In the genomic region with DNA sequence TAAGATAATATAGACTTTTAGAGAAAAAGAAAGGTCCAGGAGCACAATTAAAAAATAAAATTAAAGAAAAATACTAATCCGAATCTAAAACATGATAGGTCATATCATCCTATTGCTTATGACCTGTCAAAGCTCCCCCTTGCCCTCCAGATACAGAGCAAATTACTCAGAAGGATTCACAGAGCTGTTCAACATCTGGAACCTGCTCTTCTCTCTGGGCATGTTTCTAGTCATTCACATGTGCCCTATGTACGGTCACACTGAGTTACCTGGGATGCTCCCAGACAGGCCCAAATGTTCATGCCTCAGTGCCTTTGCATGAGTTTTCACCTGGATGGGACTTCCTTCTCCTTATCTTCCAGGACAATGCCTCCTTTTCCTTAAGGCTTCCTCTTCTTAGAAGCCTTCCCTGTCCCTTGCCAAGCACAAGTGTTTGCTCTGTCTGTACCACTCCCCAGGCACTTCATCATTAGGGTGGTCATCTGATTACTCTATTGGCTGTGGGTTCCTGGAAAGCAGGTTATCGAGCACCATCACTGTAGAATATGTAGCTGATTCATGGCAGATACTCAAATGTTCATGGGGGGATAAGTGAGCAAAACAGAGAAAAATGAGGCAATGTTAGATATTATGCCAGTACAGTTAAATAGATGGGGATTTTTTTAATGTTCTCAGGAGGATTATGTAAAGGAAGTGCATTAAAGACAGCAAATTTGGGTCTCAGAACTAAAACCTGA, we compare ENCODE assay signal across 16 cellular contexts. TPM values are rescaled to one million over a fixed set of nuclear protein-coding genes. Genes with fewer than 3 reads are reported as not detected.
DNase-seq lines count a peak whose midpoint lies in the region; ATAC-seq, FAIRE-seq and TF ChIP-seq lines count a peak whose summit lies in the region.
"Had no signal": no experiment of that assay in that cellular context is flagged by ENCODE, and none has a peak within 500 bp of the region (broad histone marks: within the 10 kb centered on the region; RNA-seq: fewer than 3 reads in every experiment).

No MANE protein-coding gene starts in this region.

- intact Hi-C loops in activated naive CD4-positive, alpha-beta T cell treated with anti-CD3 and anti-CD28 coated beads for 36 hours (cut with micrococcal nuclease): loop anchor here (1.0 to 5.0 kb wide), 3 partner anchors 9 to 326 kb away; no protein-coding TSS in a partner anchor
- intact Hi-C loops in upper lobe of right lung (cut with DNase I): no loop called here
- intact Hi-C loops in sciatic nerve (cut with DNase I): no loop called here

- CTCF ChIA-PET in activated naive CD4-positive, alpha-beta T cell treated with anti-CD3 and anti-CD28 coated beads for 36 hours (lab: Charles Lee): no interaction called here

- no peak for TF ChIP-seq CTCF in bronchial epithelial cell (IDR thresholded peaks at IDR 0.05; ENCODE audit: insufficient read depth, low read length, severe bottlenecking)
- TF ChIP-seq CTCF in upper lobe of right lung (IDR thresholded peaks at IDR 0.05): no peak

- H3K9me3 Mint-ChIP-seq in activated naive CD4-positive, alpha-beta T cell treated with anti-CD3 and anti-CD28 coated beads for 36 hours: peaks cover 5% of the 10 kb centered on the region

- H3K36me3 ChIP-seq in bronchial epithelial cell (ENCODE audit: control insufficient read depth, insufficient read depth, low read length) (no peaks in the 10 kb centered on the region), upper lobe of right lung (no peaks in the 10 kb centered on the region)

- FAIRE-seq in bronchial epithelial cell (lab: Jason Lieb, UNC): peak; percentile 70

- H3K4me3 ChIP-seq in bronchial epithelial cell (ENCODE audit: low read depth, low read length): no peak overlapping the region
- no peak overlapping the region for H3K4me3 ChIP-seq in upper lobe of right lung
- H3K4me3 ChIP-seq: SK-N-MC had no signal

- peaks cover 27% of the 10 kb centered on the region for H3K4me1 Mint-ChIP-seq in activated naive CD4-positive, alpha-beta T cell treated with anti-CD3 and anti-CD28 coated beads for 36 hours (ENCODE audit: low read depth)

- no peaks in the 10 kb centered on the region for H3K36me3 Mint-ChIP-seq in activated naive CD4-positive, alpha-beta T cell treated with anti-CD3 and anti-CD28 coated beads for 36 hours (ENCODE audit: low read depth)

- H3K27me3 ChIP-seq in bronchial epithelial cell (ENCODE audit: control insufficient read depth, insufficient read depth, low read length) (no peaks in the 10 kb centered on the region), upper lobe of right lung (no peaks in the 10 kb centered on the region)

- H3K27ac ChIP-seq in upper lobe of right lung: peak overlapping the region; percentile 62
- H3K27ac ChIP-seq: parathyroid adenoma, SK-N-MC had no signal

- H3K27me3 Mint-ChIP-seq in activated naive CD4-positive, alpha-beta T cell treated with anti-CD3 and anti-CD28 coated beads for 36 hours (ENCODE audit: low read depth): no peaks in the 10 kb centered on the region

- no peaks in the 10 kb centered on the region for H3K9me3 ChIP-seq in upper lobe of right lung

- no peak overlapping the region for H3K4me3 Mint-ChIP-seq in activated naive CD4-positive, alpha-beta T cell treated with anti-CD3 and anti-CD28 coated beads for 36 hours

- ATAC-seq in HG03342 (IDR thresholded peaks at IDR 0.05; ENCODE audit: unreplicated experiment) (peak; percentile 34), upper lobe of right lung (no peak), sciatic nerve (no peak)

- H3K4me1 ChIP-seq in upper lobe of right lung: no peaks in the 10 kb centered on the region
- H3K4me1 ChIP-seq: parathyroid adenoma had no signal

- peak overlapping the region; percentile 9 for H3K27ac Mint-ChIP-seq in activated naive CD4-positive, alpha-beta T cell treated with anti-CD3 and anti-CD28 coated beads for 36 hours

- DNase-seq in activated naive CD4-positive, alpha-beta T cell treated with anti-CD3 and anti-CD28 coated beads for 36 hours: no peak
- no peak for DNase-seq in activated naive CD4-positive, alpha-beta T cell treated with anti-CD3 and anti-CD28 coated beads, Interleukin-2, amount 50 U/mL, for 16 hours
- DNase-seq in bronchial epithelial cell (ENCODE audit: low read depth) (no peak), upper lobe of right lung (no peak), sciatic nerve (ENCODE audit: low spot score) (no peak), RKO (ENCODE audit: low spot score) (no peak), globus pallidus (ENCODE audit: low spot score) (no peak)
- DNase-seq: dermis blood vessel endothelial cell, DMS79 treated with DMSO at 0.1 percent for 48 hours, KG1, NCI-H2029 treated with DMSO at 0.1 percent for 48 hours, NCI-H82 had no signal

RNA-seq across cellular contexts. Expression of a gene that starts 12.0 kb away (rescaled TPM):
- total RNA-seq in activated naive CD4-positive, alpha-beta T cell treated with anti-CD3 and anti-CD28 coated beads for 36 hours: 1 to 10 TPM in 1 of 2 experiments, under 1 TPM in 1; 0.67 to 1.2 TPM
- total RNA-seq in bronchial epithelial cell: not detected in 2 replicates
- total RNA-seq in upper lobe of right lung: 20.8 TPM
- total RNA-seq in sciatic nerve: 20.6 TPM
- total RNA-seq: dermis blood vessel endothelial cell, lung microvascular endothelial cell had no signal
